22 cellular contexts compared by ENCODE assay signal in the genomic region with DNA sequence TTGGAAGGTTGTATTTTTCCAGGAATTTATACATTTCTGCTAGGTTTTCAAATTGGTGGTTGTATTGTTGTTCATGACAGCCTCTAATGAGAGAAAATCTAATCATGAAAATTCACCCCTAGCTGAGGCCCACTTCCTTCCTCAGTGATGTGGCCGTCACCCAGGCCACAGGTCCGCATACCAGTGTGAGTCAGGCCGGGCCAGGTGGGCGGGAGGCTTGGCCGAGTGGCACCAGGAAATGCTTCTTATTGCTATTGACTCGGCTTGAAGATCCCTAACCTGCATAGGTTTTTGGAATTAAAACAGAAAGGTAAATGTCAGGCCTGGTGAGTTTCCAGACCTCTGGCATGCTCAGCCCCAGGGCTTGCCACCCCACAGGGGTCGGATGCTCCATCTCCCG.
"Had no signal": no experiment of that assay in that cellular context is flagged by ENCODE, and none has a peak within 500 bp of the region (broad histone marks: within the 10 kb centered on the region; RNA-seq: fewer than 3 reads in every experiment).

No MANE protein-coding gene starts in this region.

- DNase-seq: activated CD4-positive, alpha-beta T cell treated with anti-CD3 and anti-CD28 coated beads, Interleukin-2, amount 10 ng/mL, durations not matched to agents 24 days and 14 days; activated CD8-positive, alpha-beta memory T cell treated with anti-CD3 and anti-CD28 coated beads for 24 hours; activated CD8-positive, alpha-beta memory T cell treated with anti-CD3 and anti-CD28 coated beads, Interleukin-2, amount 50 U/mL, for 48 hours; activated gamma-delta T cell; activated T-cell treated with anti-CD3 and anti-CD28 coated beads, Interleukin-2, amount 50 U/mL, for 72 hours; adrenal gland; cerebellar nuclear complex; cortex of kidney; effector CD8-positive, alpha-beta T cell; mesendoderm; naive thymus-derived CD4-positive, alpha-beta T cell; ovary; right lobe of liver; small intestine; stimulated activated CD4-positive, alpha-beta T cell treated with anti-CD3 and anti-CD28 coated beads, Interleukin-15, amount 100 ng/mL, for 24 hours; stimulated activated CD4-positive, alpha-beta T cell treated with anti-CD3 and anti-CD28 coated beads, Interleukin-2, amount 100 ng/mL, for 48 hours; stomach; trophoblast cell had no signal

- ATAC-seq: activated T-cell treated with anti-CD3 and anti-CD28 coated beads, Interleukin-2, amount 50 U/mL, for 72 hours; naive thymus-derived CD4-positive, alpha-beta T cell; right lobe of liver had no signal

- H3K27me3 ChIP-seq: adrenal gland, breast epithelium, esophagus muscularis mucosa, ovary, right lobe of liver, stomach had no signal

- H3K9me3 ChIP-seq: adrenal gland, ovary, right lobe of liver had no signal

- H3K4me1 ChIP-seq: adrenal gland, breast epithelium, esophagus muscularis mucosa, right lobe of liver, stomach had no signal

- FAIRE-seq: astrocyte, small intestine, TTC549 had no signal

- H3K27ac ChIP-seq: adrenal gland, esophagus muscularis mucosa, ovary, right lobe of liver, stomach had no signal

- H3K4me3 ChIP-seq: adrenal gland, breast epithelium, esophagus muscularis mucosa, ovary, right lobe of liver, stomach had no signal

- H3K36me3 ChIP-seq: adrenal gland, breast epithelium, esophagus muscularis mucosa, ovary, right lobe of liver, stomach had no signal
